Comparison of ENCODE assay signal across 8 cellular contexts in the genomic region with DNA sequence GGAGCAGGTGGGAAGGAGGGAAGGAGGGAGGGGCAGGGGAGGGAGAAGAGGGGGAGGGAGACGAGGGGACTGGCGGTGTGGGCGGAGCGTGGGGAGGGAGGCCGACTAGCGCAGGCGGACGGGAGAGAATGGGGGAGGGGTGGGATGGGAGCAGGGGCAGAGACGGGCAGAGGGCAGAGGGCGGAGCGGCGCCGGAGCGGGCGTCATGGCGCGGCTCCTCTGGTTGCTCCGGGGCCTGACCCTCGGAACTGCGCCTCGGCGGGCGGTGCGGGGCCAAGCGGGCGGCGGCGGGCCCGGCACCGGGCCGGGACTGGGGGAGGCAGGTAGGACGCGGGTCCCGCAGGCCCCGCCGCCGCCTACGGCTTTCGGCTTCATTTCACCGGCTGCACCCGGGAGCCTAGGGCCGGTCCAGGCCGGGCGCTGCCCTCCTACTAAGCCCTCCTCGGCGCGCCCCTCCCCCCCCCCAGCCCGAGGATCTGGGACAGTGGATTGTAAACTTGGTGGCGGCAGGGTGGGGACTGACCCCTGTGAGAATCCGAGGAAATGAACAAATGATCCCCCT. TPM values are rescaled to one million over a fixed set of nuclear protein-coding genes. Genes with fewer than 3 reads are reported as not detected.
A peak's percentile ranks its signal among the peaks of the same experiment; 100 is the strongest.
DNase-seq lines count a peak whose midpoint lies in the region; ATAC-seq and TF ChIP-seq lines count a peak whose summit lies in the region.

Gene MSRB2 (plus strand): TSS at position 176 of the 562 bp plus-strand sequence. CDS start 30 bp downstream, at position 206.

- H3K4me3 Mint-ChIP-seq in progenitor cell of endocrine pancreas (ENCODE audit: low read depth) = peak within 1 kb of the TSS; percentile 95

- peak within 1 kb of the TSS; percentile 96 for H3K27ac Mint-ChIP-seq in progenitor cell of endocrine pancreas

- CTCF ChIA-PET in GM10248 (lab: Yijun Ruan, JAX) = no interaction called here
- CTCF ChIA-PET in HEK293T (lab: Yijun Ruan, JAX) = no interaction called here

- H3K4me3 ChIP-seq in left ventricle myocardium inferior = peak within 1 kb of the TSS; percentile 91
- H3K4me3 ChIP-seq in upper lobe of right lung = peak within 1 kb of the TSS; percentile 75

- intact Hi-C loops in left ventricle myocardium inferior (cut with micrococcal nuclease) = no loop called here
- intact Hi-C loops in upper lobe of right lung (cut with DNase I) = no loop called here

- H3K36me3 Mint-ChIP-seq in progenitor cell of endocrine pancreas (ENCODE audit: insufficient read depth) = peaks cover 13% of the 10 kb centered on the region

- H3K9me3 ChIP-seq in left ventricle myocardium inferior (replicated peaks) (peaks cover 29% of the 10 kb centered on the region), upper lobe of right lung (no peaks in the 10 kb centered on the region)

- no peaks in the 10 kb centered on the region for H3K27me3 Mint-ChIP-seq in progenitor cell of endocrine pancreas

- TF ChIP-seq CTCF in GM10248 (IDR thresholded peaks at IDR 0.05; ENCODE audit: control extremely low read depth, extremely low read depth, low read depth, missing control alignments) (no peak), left ventricle myocardium inferior (IDR thresholded peaks at IDR 0.05; ENCODE audit: borderline replicate concordance) (no peak), progenitor cell of endocrine pancreas (IDR thresholded peaks at IDR 0.05; ENCODE audit: unreplicated experiment) (peak; percentile 18), upper lobe of right lung (IDR thresholded peaks at IDR 0.05) (no peak)

- H3K4me1 Mint-ChIP-seq in progenitor cell of endocrine pancreas (ENCODE audit: low read depth) = peaks cover 22% of the 10 kb centered on the region

- H3K36me3 ChIP-seq in left ventricle myocardium inferior = no peaks in the 10 kb centered on the region
- H3K36me3 ChIP-seq in upper lobe of right lung = no peaks in the 10 kb centered on the region

- H3K4me1 ChIP-seq in left ventricle myocardium inferior (peaks cover 48% of the 10 kb centered on the region), upper lobe of right lung (peaks cover 10% of the 10 kb centered on the region)

- H3K27me3 ChIP-seq in left ventricle myocardium inferior (ENCODE audit: low read depth) (no peaks in the 10 kb centered on the region), upper lobe of right lung (no peaks in the 10 kb centered on the region)

- DNase-seq in GM10248 (ENCODE audit: extremely low spot score) = peak; percentile 89
- DNase-seq in HEK293T (ENCODE audit: extremely low spot score) = peak; percentile 94
- peak; percentile 73 for DNase-seq in MV-4-11 (lab: John Stamatoyannopoulos, UW)
- peak; percentile 70 to 91 (median 71) for DNase-seq in T-helper 1 cell
- DNase-seq in amniotic epithelial cell (ENCODE audit: low read depth) = peak; percentile 97
- DNase-seq in left ventricle myocardium inferior = peak; percentile 94
- DNase-seq in progenitor cell of endocrine pancreas (ENCODE audit: low spot score, unreplicated experiment) = peak; percentile 67
- DNase-seq in upper lobe of right lung = peak; percentile 96

- peaks cover 23% of the 10 kb centered on the region for H3K9me3 Mint-ChIP-seq in progenitor cell of endocrine pancreas (ENCODE audit: low read depth)

- ATAC-seq in upper lobe of right lung = peak; percentile 97

- POLR2A ChIA-PET in GM10248 (lab: Yijun Ruan, JAX) (no interaction called here), HEK293T (lab: Yijun Ruan, JAX) (no interaction called here)

- H3K27ac ChIP-seq in left ventricle myocardium inferior (replicated peaks) (peak within 1 kb of the TSS; percentile 97), upper lobe of right lung (peak within 1 kb of the TSS; percentile 89)

TF ChIP-seq in HEK293T, 16 proteins besides CTCF, POLR2A, EP300 and RAD21:
- TF ChIP-seq CTBP1 (IDR thresholded peaks at IDR 0.05; ENCODE audit: borderline replicate concordance) (no peak), SP1 (IDR thresholded peaks at IDR 0.05) (no peak), FOXA1 (IDR thresholded peaks at IDR 0.05) (no peak), ELF4 (IDR thresholded peaks at IDR 0.05) (no peak), PKNOX1 (IDR thresholded peaks at IDR 0.05) (no peak), HDGF (IDR thresholded peaks at IDR 0.05; ENCODE audit: borderline replicate concordance) (no peak), FOXK2 (IDR thresholded peaks at IDR 0.05) (no peak), FOXM1 (IDR thresholded peaks at IDR 0.05; ENCODE audit: borderline replicate concordance) (0 out of 2 replicates have a peak, but pooled peaks have one; percentile 19), SUZ12 (IDR thresholded peaks at IDR 0.05) (no peak)

RNA-seq across cellular contexts. Expression of gene MSRB2, which starts in this region (rescaled TPM):
- total RNA-seq in left ventricle myocardium inferior (146 TPM), progenitor cell of endocrine pancreas (29.1 and 29.8 TPM in 2 replicates), upper lobe of right lung (27.1 TPM)

Comparison
In these comparisons a context has a peak if more than half of its experiments do, and no peak if none do; other contexts are left out.
1. Peak in every context shown above with its lines: DNase-seq, ATAC-seq, H3K4me3 ChIP-seq and H3K27ac ChIP-seq.